In the genomic region with DNA sequence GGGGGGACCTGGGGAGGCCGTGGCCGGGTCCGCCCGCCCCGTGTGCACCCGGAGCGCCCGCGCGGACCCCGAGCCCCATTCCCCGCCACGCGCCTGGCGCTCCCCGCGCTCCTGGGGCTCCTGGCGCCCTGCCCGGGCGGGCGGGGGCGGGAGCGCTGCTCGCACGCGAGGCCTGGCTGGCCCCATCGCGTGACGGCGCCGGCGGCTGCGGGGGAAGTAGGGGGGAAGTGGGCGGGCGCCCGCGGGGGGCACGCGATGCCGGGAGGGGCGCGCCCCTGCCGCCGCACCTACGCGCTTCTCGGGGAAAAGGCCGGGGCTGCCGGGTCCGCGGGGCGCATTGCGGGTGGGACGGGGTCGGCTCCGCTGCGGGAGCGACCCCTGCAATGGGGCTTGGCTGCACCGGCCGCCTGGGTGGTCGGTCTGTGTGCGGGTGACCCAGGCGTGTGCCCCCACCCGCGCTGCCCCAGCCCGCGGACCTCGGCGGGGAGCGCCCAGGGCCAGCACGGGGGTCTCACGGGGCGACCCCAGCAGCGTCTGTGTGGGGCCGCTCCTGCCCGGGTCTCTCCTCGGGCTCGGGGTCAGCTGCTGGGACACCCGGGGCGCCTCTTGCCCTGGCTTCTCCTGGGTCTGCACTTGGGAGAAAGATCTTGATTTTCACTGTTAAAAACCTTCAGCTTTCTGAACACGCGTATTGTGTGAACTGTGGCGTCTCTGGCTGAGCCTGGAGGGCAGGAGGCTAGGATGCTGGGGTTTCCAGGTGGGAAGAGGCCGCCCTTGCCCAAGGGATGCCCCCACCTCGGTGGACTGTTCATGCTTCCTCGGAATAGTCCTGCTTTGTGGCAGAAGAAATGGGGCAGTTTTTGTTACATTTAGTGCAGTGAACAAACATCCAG, we compare ENCODE assay signal across 8 cellular contexts. TPM values are rescaled to one million over a fixed set of nuclear protein-coding genes. Genes with fewer than 3 reads are reported as not detected.
DNase-seq lines count a peak whose midpoint lies in the region; ATAC-seq and TF ChIP-seq lines count a peak whose summit lies in the region.

No MANE protein-coding gene starts in this region.

- CTCF ChIA-PET in IMR-90 (lab: Yijun Ruan, JAX): no interaction called here

- peaks cover 3% of the 10 kb centered on the region; the same call in 1 of the 2 replicates for H4K20me1 ChIP-seq in IMR-90 (ENCODE audit: insufficient read depth, low read length)

- peaks cover 42% of the 10 kb centered on the region for H3K4me1 ChIP-seq in IMR-90 (ENCODE audit: control insufficient read depth, insufficient read depth, low read length)

- H2AK9ac ChIP-seq in IMR-90 (replicated peaks; ENCODE audit: low read depth, low read length, poor library complexity): peak overlapping the region; percentile 99

- H3K79me1 ChIP-seq in IMR-90 (ENCODE audit: low read depth in 1 of 2, low read length in 2 of 2): peaks cover 34 to 93% of the 10 kb centered on the region in 2 experiments

- BruUV-seq in IMR-90 (replicated peaks; lab: Mats Ljungman, UMichigan): no TSS peak

- TF ChIP-seq POLR2A in IMR-90 (IDR thresholded peaks at IDR 0.05; ENCODE audit: low read depth, low read length): peak; percentile 48; the same call in 1 of the 2 replicates

- no peaks in the 10 kb centered on the region for H3K9me3 ChIP-seq in IMR-90 (ENCODE audit: control insufficient read depth, insufficient read depth, low read length)

- DNase-seq in SIG-M5 treated with dmso at 0.1 percent for 504 hours (lab: John Stamatoyannopoulos, UW; ENCODE audit: unreplicated experiment) (peak; percentile 83), SIG-M5 (lab: John Stamatoyannopoulos, UW) (no peak), IMR-90 (peak; percentile 77), T-helper 22 cell (ENCODE audit: low read depth) (peak; percentile 43), left colon (peak; percentile 38 to 40), GDM1 (lab: John Stamatoyannopoulos, UW) (no peak)
- peak; percentile 63 for DNase-seq in stimulated activated CD8-positive, alpha-beta memory T cell treated with anti-CD3 and anti-CD28 coated beads, Interleukin-12 subunit alpha, Interleukin-12 subunit beta, amount 100 ng/mL, for 24 hours (ENCODE audit: extremely low read depth)

- H3K23ac ChIP-seq in IMR-90 (ENCODE audit: low read depth, low read length): peak overlapping the region; percentile 100

- H3K4me3 ChIP-seq in IMR-90 (ENCODE audit: insufficient read depth, low read depth, low read length): 0 out of 2 replicates have a peak overlapping the region, but pooled peaks have one; percentile 11

- peak overlapping the region; percentile 100 for H3K4ac ChIP-seq in IMR-90 (ENCODE audit: low read depth, low read length)

- TF ChIP-seq CTCF in IMR-90 (conservative IDR thresholded peaks at IDR 0.05; ENCODE audit: low read depth, low read length): no peak
- no peak for TF ChIP-seq CTCF in brain (conservative IDR thresholded peaks at IDR 0.05)

- H4K5ac ChIP-seq in IMR-90 (ENCODE audit: low read depth, low read length): peak overlapping the region; percentile 99

- WGBS in IMR-90 (ENCODE audit: extremely low coverage in 2 of 2, insufficient read length in 1 of 2), 2 experiments: 4% methylated on average over 33 of the region's 86 CpGs; no CpG with 5 or more reads in 1 of the 2 experiments

- H3K18ac ChIP-seq in IMR-90 (ENCODE audit: low read depth, low read length): peak overlapping the region; percentile 97

- peak overlapping the region; percentile 100 for H4K91ac ChIP-seq in IMR-90 (ENCODE audit: insufficient read depth, low read depth, low read length)

- in situ Hi-C loops in IMR-90 (cut with MboI; ENCODE audit: low sequenced_read_pairs): no loop called here

- peak overlapping the region; percentile 77 for H2AFZ ChIP-seq in IMR-90 (replicated peaks; ENCODE audit: low read length, poor library complexity)

- H3K56ac ChIP-seq in IMR-90 (ENCODE audit: extremely low read depth, insufficient read depth, low read length): peak overlapping the region; percentile 93

- H3K14ac ChIP-seq in IMR-90 (replicated peaks; ENCODE audit: low read depth, low read length): peak overlapping the region; percentile 99

- peak overlapping the region; percentile 100 for H2BK15ac ChIP-seq in IMR-90 (ENCODE audit: low read depth, low read length)

- H2BK20ac ChIP-seq in IMR-90 (ENCODE audit: low read depth, low read length): peak overlapping the region; percentile 99

- no peaks in the 10 kb centered on the region for H3K27me3 ChIP-seq in IMR-90 (ENCODE audit: control insufficient read depth, insufficient read depth, low read length)

- POLR2A ChIA-PET in IMR-90 (lab: Charles Lee; ENCODE audit: unreplicated experiment): no interaction called here

- H3K9me3 Mint-ChIP-seq in brain: peaks cover 0 to 4% (median 0%) of the 10 kb centered on the region in 5 experiments

- peaks cover 29% of the 10 kb centered on the region for H3K9me1 ChIP-seq in IMR-90 (ENCODE audit: insufficient read depth, low read length)

- peak overlapping the region; percentile 32 for H3K4me2 ChIP-seq in IMR-90 (ENCODE audit: low read depth, low read length)

- H3K9ac ChIP-seq in IMR-90 (ENCODE audit: low read depth, low read length): peak overlapping the region; percentile 79

- peaks cover 25% of the 10 kb centered on the region for H3K4me1 Mint-ChIP-seq in brain

- H2BK120ac ChIP-seq in IMR-90 (ENCODE audit: low read depth, low read length): peak overlapping the region; percentile 100

- peaks cover 37% of the 10 kb centered on the region for H3K36me3 ChIP-seq in IMR-90 (ENCODE audit: control insufficient read depth, insufficient read depth, low read length)

- H4K8ac ChIP-seq in IMR-90 (ENCODE audit: low read depth in 2 of 2, low read length in 2 of 2): peak overlapping the region; percentile 99 to 100

- H2BK5ac ChIP-seq in IMR-90 (ENCODE audit: low read depth, low read length, poor library complexity, severe bottlenecking): peak overlapping the region; percentile 98

- H3K27me3 Mint-ChIP-seq in brain: no peaks in the 10 kb centered on the region

- peak; percentile 30 for ATAC-seq in IMR-90 (ENCODE audit: low read depth)
- ATAC-seq in left colon: peak; percentile 21

- H3K36me3 Mint-ChIP-seq in brain: no peaks in the 10 kb centered on the region

- no peak for TF ChIP-seq RAD21 in IMR-90 (IDR thresholded peaks at IDR 0.05; ENCODE audit: low read length)

- H3K27ac Mint-ChIP-seq in brain: peak overlapping the region; percentile 41 to 87 (median 78)

- H3K4me3 Mint-ChIP-seq in brain: peak overlapping the region; percentile 50 to 74 (median 63)

- peak overlapping the region; percentile 99 for H2AK5ac ChIP-seq in IMR-90 (ENCODE audit: low read depth, low read length)

- intact Hi-C loops in IMR-90 (cut with micrococcal nuclease) (no loop called here), left colon (cut with DNase I, micrococcal nuclease) (no loop called here)

- dilution Hi-C loops in IMR-90 (cut with HindIII; ENCODE audit: low sequenced_read_pairs, unreplicated experiment): no loop called here

- peak overlapping the region; percentile 98 for H3K27ac ChIP-seq in IMR-90 (ENCODE audit: insufficient read depth, low read length)

TF ChIP-seq in IMR-90, 13 proteins besides CTCF, POLR2A, EP300 and RAD21:
- TF ChIP-seq RCOR1 (IDR thresholded peaks at IDR 0.05; ENCODE audit: insufficient replicate concordance, low read length) (no peak), FOS (IDR thresholded peaks at IDR 0.05; ENCODE audit: low read depth, low read length) (peak; percentile 20; the same call in 1 of the 2 replicates), MAZ (IDR thresholded peaks at IDR 0.05; ENCODE audit: borderline replicate concordance, low read depth, low read length) (peak; percentile 95), USF2 (IDR thresholded peaks at IDR 0.05; ENCODE audit: low read depth, low read length) (peak; percentile 30; the same call in 1 of the 2 replicates), NFE2L2 (IDR thresholded peaks at IDR 0.05; ENCODE audit: low read depth, low read length) (peak; percentile 16; the same call in 1 of the 2 replicates), RFX5 (IDR thresholded peaks at IDR 0.05; ENCODE audit: low read depth, low read length) (no peak), CEBPB (IDR thresholded peaks at IDR 0.05; ENCODE audit: low read depth, low read length) (no peak), CHD1 (IDR thresholded peaks at IDR 0.05; ENCODE audit: low read depth, low read length) (no peak), BHLHE40 (IDR thresholded peaks at IDR 0.05; ENCODE audit: low read depth, low read length) (peak; percentile 90), SMC3 (IDR thresholded peaks at IDR 0.05; ENCODE audit: low read depth, low read length) (no peak)

RNA-seq across cellular contexts. Expression of gene AHRR, which starts 52.4 kb away (rescaled TPM):
- total RNA-seq in IMR-90 (2012; rRNA removed) (15.6 and 16.7 TPM in 2 replicates), left colon (1 to 10 TPM; 1.6 to 3.3 TPM)
- polyA plus RNA-seq in IMR-90 (2012; rRNA removed) (36.1 and 37.1 TPM in 2 replicates), brain (ENCODE audit: insufficient read depth, low read depth, low replicate concordance) (3.0 TPM)
- polyA plus RNA-seq in IMR-90 (2012; cell fraction: cytosol; rRNA removed): 24.9 and 33.9 TPM in 2 replicates
- polyA plus RNA-seq in IMR-90 (2012; cell fraction: nucleus; rRNA removed; ENCODE audit: low replicate concordance): 77.0 and 141 TPM in 2 replicates

Comparison
In these comparisons a context has a peak if more than half of its experiments do, and no peak if none do; other contexts are left out.
1. DNase-seq: peak in SIG-M5 treated with dmso at 0.1 percent for 504 hours (single experiment), IMR-90 (single experiment), T-helper 22 cell (single experiment), left colon (2 of 2) and stimulated activated CD8-positive, alpha-beta memory T cell treated with anti-CD3 and anti-CD28 coated beads, Interleukin-12 subunit alpha, Interleukin-12 subunit beta, amount 100 ng/mL, for 24 hours (single experiment); none in SIG-M5 (single experiment) and GDM1 (single experiment).